ENCODE assay signal across 20 cellular contexts in the genomic region with DNA sequence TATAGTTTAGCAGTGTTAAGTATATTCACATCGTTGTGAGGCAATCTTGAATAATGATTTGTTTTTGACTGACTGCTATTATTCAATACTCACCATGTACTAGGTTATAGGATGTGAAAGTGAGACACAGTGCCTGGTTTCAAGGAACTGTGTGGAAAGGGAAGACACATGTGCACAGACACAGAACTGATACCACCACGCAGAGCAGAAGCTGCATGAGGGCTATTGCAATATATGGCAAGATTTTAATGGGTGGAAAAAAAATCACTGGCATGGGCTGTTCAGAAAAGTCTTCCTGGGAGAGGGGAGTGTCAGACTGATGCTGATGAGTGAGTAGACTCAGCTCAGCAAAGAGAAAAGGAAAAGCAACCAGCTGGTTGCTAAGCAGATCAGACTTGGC. TPM values are rescaled to one million over a fixed set of nuclear protein-coding genes. Genes with fewer than 3 reads are reported as not detected.
DNase-seq lines count a peak whose midpoint lies in the region; ATAC-seq and TF ChIP-seq lines count a peak whose summit lies in the region.
"Had no signal": no experiment of that assay in that cellular context is flagged by ENCODE, and none has a peak within 500 bp of the region (broad histone marks: within the 10 kb centered on the region; RNA-seq: fewer than 3 reads in every experiment).

No MANE protein-coding gene starts in this region.

- no peak overlapping the region for H3K4me3 Mint-ChIP-seq in stimulated activated memory B cell treated with anti-CD40 and anti-IgM and Interleukin-4, amounts not matched to agents 10 μg/mL and 1 μg/mL and 100 μg/mL, for 72 hours

- no peaks in the 10 kb centered on the region for H3K36me3 Mint-ChIP-seq in stimulated activated memory B cell treated with anti-CD40 and anti-IgM and Interleukin-4, amounts not matched to agents 10 μg/mL and 1 μg/mL and 100 μg/mL, for 72 hours

- ATAC-seq in RWPE2 (ENCODE audit: low read depth) (no peak), left lobe of liver (peak; percentile 46), HG02885 (IDR thresholded peaks at IDR 0.05; ENCODE audit: poor library complexity, unreplicated experiment) (no peak), GM19035 (IDR thresholded peaks at IDR 0.05; ENCODE audit: unreplicated experiment) (no peak)
- peak; percentile 79 for ATAC-seq in stimulated activated memory B cell treated with anti-CD40 and anti-IgM and Interleukin-4, amounts not matched to agents 10 μg/mL and 1 μg/mL and 100 μg/mL, for 72 hours
- ATAC-seq: HCT116 had no signal

- H3K4me1 ChIP-seq in RWPE2 (ENCODE audit: insufficient read depth, poor library complexity, severe bottlenecking) = peaks cover 47% of the 10 kb centered on the region

- no peaks in the 10 kb centered on the region for H3K36me3 ChIP-seq in RWPE2 (ENCODE audit: low read depth)
- H3K36me3 ChIP-seq: adrenal gland, sigmoid colon had no signal

- H3K27me3 Mint-ChIP-seq in stimulated activated memory B cell treated with anti-CD40 and anti-IgM and Interleukin-4, amounts not matched to agents 10 μg/mL and 1 μg/mL and 100 μg/mL, for 72 hours = no peaks in the 10 kb centered on the region

- TF ChIP-seq CTCF in RWPE2 (IDR thresholded peaks at IDR 0.05; ENCODE audit: poor library complexity, severe bottlenecking) = no peak

- no peak overlapping the region for H3K4me3 ChIP-seq in RWPE2 (ENCODE audit: severe bottlenecking)
- H3K4me3 ChIP-seq: adrenal gland, sigmoid colon had no signal

- no peak overlapping the region for H3K27ac Mint-ChIP-seq in stimulated activated memory B cell treated with anti-CD40 and anti-IgM and Interleukin-4, amounts not matched to agents 10 μg/mL and 1 μg/mL and 100 μg/mL, for 72 hours

- DNase-seq in MV-4-11 (lab: John Stamatoyannopoulos, UW) (peak; percentile 93), RWPE2 (ENCODE audit: low spot score) (no peak), left lobe of liver (ENCODE audit: low spot score) (no peak), posterior vena cava (ENCODE audit: low spot score) (no peak)
- DNase-seq: activated CD4-positive, alpha-beta T cell treated with anti-CD3 and anti-CD28 coated beads for 1 hour; activated effector memory CD4-positive, alpha-beta T cell treated with Interleukin-2 at 50 U/mL for 16 hours; AML-193; central memory CD4-positive, alpha-beta T cell; effector CD8-positive, alpha-beta T cell; hippocampal formation; NCI-H2029; NK-92 treated with Interleukin-12 subunit alpha and Interleukin-12 subunit beta, amount 100 ng/mL, for 24 hours; sigmoid colon had no signal

- H3K27me3 ChIP-seq in RWPE2 (ENCODE audit: insufficient read depth, poor library complexity, severe bottlenecking) = no peaks in the 10 kb centered on the region
- H3K27me3 ChIP-seq: adrenal gland, sigmoid colon had no signal

- intact Hi-C loops in posterior vena cava (cut with DNase I) = no loop called here

- peak overlapping the region; percentile 87 for H3K27ac ChIP-seq in RWPE2 (ENCODE audit: poor library complexity, severe bottlenecking)

- no peaks in the 10 kb centered on the region for H3K9me3 Mint-ChIP-seq in stimulated activated memory B cell treated with anti-CD40 and anti-IgM and Interleukin-4, amounts not matched to agents 10 μg/mL and 1 μg/mL and 100 μg/mL, for 72 hours

- no peaks in the 10 kb centered on the region for H3K9me3 ChIP-seq in RWPE2 (ENCODE audit: severe bottlenecking)
- H3K9me3 ChIP-seq: adrenal gland, sigmoid colon had no signal

- H3K4me1 Mint-ChIP-seq in stimulated activated memory B cell treated with anti-CD40 and anti-IgM and Interleukin-4, amounts not matched to agents 10 μg/mL and 1 μg/mL and 100 μg/mL, for 72 hours = peaks cover 5% of the 10 kb centered on the region

RNA-seq across cellular contexts. Expression of gene SLC7A8, which starts 10.4 kb away (rescaled TPM):
- total RNA-seq in left lobe of liver = 6.7 TPM
- 10 to 100 TPM; 17.4 to 31.0 TPM for total RNA-seq in posterior vena cava

RNA-seq across cellular contexts. Expression of gene CEBPE, which starts 54.0 kb away (rescaled TPM):
- total RNA-seq in left lobe of liver (not detected), posterior vena cava (under 1 TPM in 1 of 2 donors, not detected in 1; 0.19 TPM)
- total RNA-seq: fibroblast of lung, SK-MEL-5 had no signal

Comparison
In these comparisons a context has a peak if more than half of its experiments do, and no peak if none do; other contexts are left out.
1. ATAC-seq: peak in left lobe of liver (single experiment) and stimulated activated memory B cell treated with anti-CD40 and anti-IgM and Interleukin-4, amounts not matched to agents 10 μg/mL and 1 μg/mL and 100 μg/mL, for 72 hours (single experiment); none in RWPE2 (single experiment), HG02885 (single experiment) and GM19035 (single experiment).